ENCODE assay signal across 2 cellular contexts in genomic region chr19:15423130-15423529, GRCh38.
TF ChIP-seq lines count a peak whose summit lies in the region.

No MANE protein-coding gene starts in this region.

TF ChIP-seq in IMR-90, 13 proteins besides CTCF, POLR2A, EP300 and RAD21:
- TF ChIP-seq BHLHE40 (IDR thresholded peaks at IDR 0.05; ENCODE audit: low read depth, low read length) (no peak), NFE2L2 (IDR thresholded peaks at IDR 0.05; ENCODE audit: low read depth, low read length) (no peak), MAFK (IDR thresholded peaks at IDR 0.05; ENCODE audit: low read depth, low read length) (no peak), RFX5 (IDR thresholded peaks at IDR 0.05; ENCODE audit: low read depth, low read length) (no peak), RCOR1 (IDR thresholded peaks at IDR 0.05; ENCODE audit: insufficient replicate concordance, low read length) (no peak), CHD1 (IDR thresholded peaks at IDR 0.05; ENCODE audit: low read depth, low read length) (no peak), CEBPB (IDR thresholded peaks at IDR 0.05; ENCODE audit: low read depth, low read length) (no peak), MXI1 (IDR thresholded peaks at IDR 0.05; ENCODE audit: borderline replicate concordance, low read depth, low read length) (no peak), SMC3 (IDR thresholded peaks at IDR 0.05; ENCODE audit: low read depth, low read length) (no peak), FOS (IDR thresholded peaks at IDR 0.05; ENCODE audit: low read depth, low read length) (no peak), MAZ (IDR thresholded peaks at IDR 0.05; ENCODE audit: borderline replicate concordance, low read depth, low read length) (no peak)
- TF ChIP-seq, protein P1, sequence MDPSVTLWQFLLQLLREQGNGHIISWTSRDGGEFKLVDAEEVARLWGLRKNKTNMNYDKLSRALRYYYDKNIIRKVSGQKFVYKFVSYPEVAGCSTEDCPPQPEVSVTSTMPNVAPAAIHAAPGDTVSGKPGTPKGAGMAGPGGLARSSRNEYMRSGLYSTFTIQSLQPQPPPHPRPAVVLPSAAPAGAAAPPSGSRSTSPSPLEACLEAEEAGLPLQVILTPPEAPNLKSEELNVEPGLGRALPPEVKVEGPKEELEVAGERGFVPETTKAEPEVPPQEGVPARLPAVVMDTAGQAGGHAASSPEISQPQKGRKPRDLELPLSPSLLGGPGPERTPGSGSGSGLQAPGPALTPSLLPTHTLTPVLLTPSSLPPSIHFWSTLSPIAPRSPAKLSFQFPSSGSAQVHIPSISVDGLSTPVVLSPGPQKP (IDR thresholded peaks at IDR 0.05; ENCODE audit: borderline replicate concordance, low read depth, low read length), result no peak
- TF ChIP-seq, protein P2, sequence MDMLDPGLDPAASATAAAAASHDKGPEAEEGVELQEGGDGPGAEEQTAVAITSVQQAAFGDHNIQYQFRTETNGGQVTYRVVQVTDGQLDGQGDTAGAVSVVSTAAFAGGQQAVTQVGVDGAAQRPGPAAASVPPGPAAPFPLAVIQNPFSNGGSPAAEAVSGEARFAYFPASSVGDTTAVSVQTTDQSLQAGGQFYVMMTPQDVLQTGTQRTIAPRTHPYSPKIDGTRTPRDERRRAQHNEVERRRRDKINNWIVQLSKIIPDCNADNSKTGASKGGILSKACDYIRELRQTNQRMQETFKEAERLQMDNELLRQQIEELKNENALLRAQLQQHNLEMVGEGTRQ (IDR thresholded peaks at IDR 0.05; ENCODE audit: low read depth, low read length), result no peak

TF ChIP-seq in H1, 55 proteins besides CTCF, POLR2A, EP300 and RAD21:
- TF ChIP-seq SIX5 (IDR thresholded peaks at IDR 0.05; ENCODE audit: low read depth, low read length) (no peak), EZH2 (IDR thresholded peaks at IDR 0.05; ENCODE audit: low read depth, low read length, severe bottlenecking) (no peak), CREB1 (IDR thresholded peaks at IDR 0.05) (no peak), MAX (IDR thresholded peaks at IDR 0.05) (no peak)
